ENCODE assay signal across 7 cellular contexts in the genomic region with DNA sequence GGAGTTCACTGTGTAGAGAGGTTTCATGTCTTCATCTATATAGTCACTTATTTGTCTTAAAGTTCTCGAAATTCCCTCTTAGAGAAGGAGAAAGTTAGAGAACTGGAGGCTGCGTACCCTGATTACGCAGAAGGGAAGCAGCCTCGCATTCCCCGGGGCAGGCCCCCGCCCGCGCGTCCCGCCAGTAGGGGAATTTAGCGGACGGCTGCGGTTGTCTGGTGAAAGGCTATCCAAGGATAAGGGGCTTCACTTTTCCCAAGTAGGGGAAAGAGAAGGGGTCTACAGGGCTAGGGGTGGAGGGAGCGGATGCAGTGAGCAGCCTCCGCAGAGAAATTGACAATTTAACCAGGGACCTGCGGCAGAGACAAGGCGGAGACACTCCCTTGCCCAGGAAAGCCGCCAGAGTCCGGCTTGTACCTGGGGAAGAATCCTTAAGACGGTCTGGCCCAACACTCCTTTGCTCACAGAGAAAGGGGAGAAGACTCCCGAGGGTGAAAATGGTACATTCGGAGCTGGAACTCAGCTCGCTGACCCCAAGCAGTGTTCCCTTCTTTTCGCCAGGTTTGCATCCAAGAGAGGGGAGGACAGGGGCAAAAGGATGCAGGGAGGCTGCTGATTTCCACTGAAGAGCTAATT. TPM values are rescaled to one million over a fixed set of nuclear protein-coding genes. Genes with fewer than 3 reads are reported as not detected.
A peak's percentile ranks its signal among the peaks of the same experiment; 100 is the strongest.
DNase-seq lines count a peak whose midpoint lies in the region; ATAC-seq and TF ChIP-seq lines count a peak whose summit lies in the region.

No MANE protein-coding gene starts in this region.

- peaks cover 16% of the 10 kb centered on the region for H3K36me3 Mint-ChIP-seq in mesothelial cell of epicardium
- peaks cover 5% of the 10 kb centered on the region for H3K36me3 Mint-ChIP-seq in type B pancreatic cell

- H3K27me3 Mint-ChIP-seq in mesothelial cell of epicardium (ENCODE audit: low read depth), result no peaks in the 10 kb centered on the region
- peaks cover 27% of the 10 kb centered on the region for H3K27me3 Mint-ChIP-seq in type B pancreatic cell

- TF ChIP-seq CTCF in mesothelial cell of epicardium (IDR thresholded peaks at IDR 0.05; ENCODE audit: unreplicated experiment) (no peak), type B pancreatic cell (conservative IDR thresholded peaks at IDR 0.05) (peak; percentile 32)

- H3K4me3 Mint-ChIP-seq in mesothelial cell of epicardium, result peak overlapping the region; percentile 91
- peak overlapping the region; percentile 96 for H3K4me3 Mint-ChIP-seq in type B pancreatic cell

- H3K27ac Mint-ChIP-seq in mesothelial cell of epicardium (peak overlapping the region; percentile 94), type B pancreatic cell (peak overlapping the region; percentile 89)

- peak overlapping the region; percentile 95 for H3K27ac ChIP-seq in epithelial cell of prostate

- H3K9me3 Mint-ChIP-seq in mesothelial cell of epicardium, result no peaks in the 10 kb centered on the region
- H3K9me3 Mint-ChIP-seq in type B pancreatic cell, result no peaks in the 10 kb centered on the region

- DNase-seq in RPMI7951 (ENCODE audit: low read depth), result peak; percentile 31
- DNase-seq in epithelial cell of prostate (ENCODE audit: low read depth, low spot score), result no peak
- peak; percentile 29 to 72 for DNase-seq in mesothelial cell of epicardium (ENCODE audit: low spot score in 2 of 2, unreplicated experiment in 2 of 2)
- DNase-seq in type B pancreatic cell (ENCODE audit: extremely low spot score, unreplicated experiment), result peak; percentile 74
- no peak for DNase-seq in NCI-H2081 treated with DMSO at 0.1 percent for 48 hours (lab: John Stamatoyannopoulos, UW)
- DNase-seq in activated CD4-positive, CD25-positive, alpha-beta regulatory T cell (lab: John Stamatoyannopoulos, UW), result no peak

- H3K4me1 Mint-ChIP-seq in mesothelial cell of epicardium (peaks cover 40% of the 10 kb centered on the region), type B pancreatic cell (ENCODE audit: unreplicated experiment) (peaks cover 5% of the 10 kb centered on the region)

- no peak for ATAC-seq in GM18868 (IDR thresholded peaks at IDR 0.05; ENCODE audit: unreplicated experiment)

RNA-seq across cellular contexts. Expression of gene MAGI2, which starts 1.0 kb away (rescaled TPM):
- total RNA-seq in RPMI7951 (2014; rRNA removed; shearing (Covaris generic)), result 1.1 and 1.4 TPM in 2 replicates
- total RNA-seq in mesothelial cell of epicardium, result 36.9 to 38.4 TPM (median 37.8 TPM) in 3 replicates
- 5.7 and 13.3 TPM in 2 replicates for total RNA-seq in type B pancreatic cell (ENCODE audit: low replicate concordance)

Comparison
In these comparisons a context has a peak if more than half of its experiments do, and no peak if none do; other contexts are left out.
1. DNase-seq: peak in RPMI7951 (single experiment), mesothelial cell of epicardium (2 of 2) and type B pancreatic cell (single experiment); none in epithelial cell of prostate (single experiment), NCI-H2081 treated with DMSO at 0.1 percent for 48 hours (single experiment) and activated CD4-positive, CD25-positive, alpha-beta regulatory T cell (0 of 4).